7 cellular contexts compared by ENCODE assay signal in the genomic region with DNA sequence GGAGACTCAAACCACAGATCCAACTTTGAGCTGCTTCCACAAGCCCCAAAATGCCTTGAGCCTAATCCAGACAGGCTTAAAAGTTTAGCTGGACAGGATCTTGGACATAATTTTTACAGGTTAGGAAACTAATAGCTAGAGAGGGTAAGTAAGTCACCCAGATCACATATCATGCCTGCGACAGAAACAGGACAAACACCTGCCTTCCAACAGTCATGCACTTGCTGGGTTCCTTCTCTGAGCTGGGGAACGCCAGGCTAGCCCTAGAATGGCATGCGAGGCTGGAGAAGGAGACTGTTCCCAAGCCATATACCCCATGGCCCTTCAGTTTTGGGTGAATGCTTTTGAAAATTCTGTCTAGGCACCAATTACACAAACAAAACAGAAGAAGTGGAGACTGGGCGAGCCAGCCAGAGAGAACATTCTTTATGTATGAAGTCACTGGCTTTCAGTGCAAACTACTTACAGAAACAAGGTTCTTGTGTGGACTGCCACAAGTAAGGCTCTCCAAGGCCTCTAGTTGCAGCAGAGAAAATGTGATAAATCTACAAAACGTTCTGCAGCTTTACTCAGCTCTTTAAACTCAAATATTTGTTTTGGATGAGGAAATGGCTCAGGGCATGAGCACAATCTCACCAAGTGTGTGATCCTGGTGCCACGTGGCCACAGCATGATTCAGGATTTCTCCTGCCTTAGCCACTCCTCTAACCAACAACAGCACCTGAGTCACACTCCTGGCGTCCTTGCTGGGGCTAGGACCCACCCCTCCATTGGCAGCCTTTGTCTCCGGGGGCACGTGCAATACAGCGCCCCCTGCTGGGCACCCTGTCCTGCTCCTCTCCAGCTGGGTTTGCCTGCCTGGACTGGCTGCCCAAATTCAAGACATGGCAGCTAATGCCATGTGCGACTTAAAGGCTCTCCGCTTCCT.
A peak's percentile ranks its signal among the peaks of the same experiment; 100 is the strongest.
DNase-seq lines count a peak whose midpoint lies in the region; ATAC-seq and TF ChIP-seq lines count a peak whose summit lies in the region.

No MANE protein-coding gene starts in this region.

- H4K91ac ChIP-seq in mesenchymal stem cell (ENCODE audit: low read length): peak overlapping the region; percentile 1

- H3K9ac ChIP-seq in mesenchymal stem cell (ENCODE audit: low read length): peak overlapping the region; percentile 69

- TF ChIP-seq CTCF in GM12875 (IDR thresholded peaks at IDR 0.05; ENCODE audit: borderline replicate concordance, insufficient read depth, low read depth, low read length): peak; percentile 93

- H3K27ac ChIP-seq in mesenchymal stem cell (ENCODE audit: low read length, poor library complexity, severe bottlenecking): peak overlapping the region; percentile 97

- DNase-seq in NCI-H2029 treated with DMSO at 0.1 percent for 48 hours (lab: John Stamatoyannopoulos, UW) (peak; percentile 71), mesenchymal stem cell (peak; percentile 98)
- DNase-seq in activated CD4-positive, alpha-beta T cell treated with anti-CD3 and anti-CD28 coated beads, Interleukin-2, amount 50 U/mL, for 1 hour: peak; percentile 40
- peak; percentile 23 for DNase-seq in effector CD4-positive, alpha-beta T cell
- peak; percentile 36 for DNase-seq in stimulated activated CD8-positive, alpha-beta memory T cell treated with anti-CD3 and anti-CD28 coated beads, Interleukin-12 subunit alpha, Interleukin-12 subunit beta, amount 100 ng/mL, for 4 hours (ENCODE audit: low read depth)

- H2BK15ac ChIP-seq in mesenchymal stem cell (ENCODE audit: low read depth, poor library complexity, severe bottlenecking): no peak overlapping the region

- no peaks in the 10 kb centered on the region for H3K27me3 ChIP-seq in mesenchymal stem cell (ENCODE audit: control insufficient read depth in 1 of 2, insufficient read depth in 1 of 2, low read length in 2 of 2)

- peak overlapping the region; percentile 49 for H2BK5ac ChIP-seq in mesenchymal stem cell (ENCODE audit: low read depth, low read length, poor library complexity, severe bottlenecking)

- peak overlapping the region; percentile 52 for H4K8ac ChIP-seq in mesenchymal stem cell (ENCODE audit: low read length)

- no peak overlapping the region for H3K14ac ChIP-seq in mesenchymal stem cell (ENCODE audit: low read length in 2 of 2)

- peak overlapping the region; percentile 0 to 65 for H2BK12ac ChIP-seq in mesenchymal stem cell (ENCODE audit: low read length in 2 of 2)

- peaks cover 21% of the 10 kb centered on the region for H3K4me1 ChIP-seq in mesenchymal stem cell (ENCODE audit: control insufficient read depth, insufficient read depth, low read depth, low read length)

- no peaks in the 10 kb centered on the region for H3K36me3 ChIP-seq in mesenchymal stem cell (ENCODE audit: control insufficient read depth in 1 of 2, insufficient read depth in 2 of 2, low read depth in 1 of 2, low read length in 2 of 2)

- peak overlapping the region; percentile 8 for H2BK120ac ChIP-seq in mesenchymal stem cell (ENCODE audit: low read depth, low read length)

- H2AK5ac ChIP-seq in mesenchymal stem cell (ENCODE audit: low read length, severe bottlenecking): peak overlapping the region; percentile 25

- peak overlapping the region; percentile 35 to 84 for H3K18ac ChIP-seq in mesenchymal stem cell (ENCODE audit: low read depth in 1 of 2, low read length in 2 of 2)

- ATAC-seq in GM21360 (IDR thresholded peaks at IDR 0.05; ENCODE audit: unreplicated experiment): no peak

- peak overlapping the region; percentile 27 for H3K4me2 ChIP-seq in mesenchymal stem cell (ENCODE audit: low read length, poor library complexity, severe bottlenecking)

- WGBS in mesenchymal stem cell: 22% methylated on average over 10 of the region's 12 CpGs

- H3K23ac ChIP-seq in mesenchymal stem cell (ENCODE audit: low read length in 2 of 2): no peak overlapping the region

- H3K4me3 ChIP-seq in GM12875 (ENCODE audit: low read depth, low read length) (no peak overlapping the region), mesenchymal stem cell (ENCODE audit: insufficient read depth in 1 of 2, low read depth in 1 of 2, low read length in 2 of 2) (peak overlapping the region in 1 of 2 experiments; percentile 50)

- no peaks in the 10 kb centered on the region for H3K9me3 ChIP-seq in mesenchymal stem cell (ENCODE audit: control insufficient read depth, low read length)

- peak overlapping the region; percentile 26 to 45 for H3K4ac ChIP-seq in mesenchymal stem cell (ENCODE audit: low read depth in 1 of 2, low read length in 2 of 2)

- no peaks in the 10 kb centered on the region for H3K79me1 ChIP-seq in mesenchymal stem cell (replicated peaks; ENCODE audit: low read length, poor library complexity, severe bottlenecking)

- peak overlapping the region; percentile 47 for H2AFZ ChIP-seq in mesenchymal stem cell (ENCODE audit: low read depth, low read length)

Comparison
In these comparisons a context has a peak if more than half of its experiments do, and no peak if none do; other contexts are left out.
1. DNase-seq: peak in every context shown above with its lines; median percentile 98 in mesenchymal stem cell; 71 in NCI-H2029 treated with DMSO at 0.1 percent for 48 hours; 40 in activated CD4-positive, alpha-beta T cell treated with anti-CD3 and anti-CD28 coated beads, Interleukin-2, amount 50 U/mL, for 1 hour; 36 in stimulated activated CD8-positive, alpha-beta memory T cell treated with anti-CD3 and anti-CD28 coated beads, Interleukin-12 subunit alpha, Interleukin-12 subunit beta, amount 100 ng/mL, for 4 hours; 23 in effector CD4-positive, alpha-beta T cell.